Comparison of ENCODE assay signal across 18 cellular contexts in the genomic region with DNA sequence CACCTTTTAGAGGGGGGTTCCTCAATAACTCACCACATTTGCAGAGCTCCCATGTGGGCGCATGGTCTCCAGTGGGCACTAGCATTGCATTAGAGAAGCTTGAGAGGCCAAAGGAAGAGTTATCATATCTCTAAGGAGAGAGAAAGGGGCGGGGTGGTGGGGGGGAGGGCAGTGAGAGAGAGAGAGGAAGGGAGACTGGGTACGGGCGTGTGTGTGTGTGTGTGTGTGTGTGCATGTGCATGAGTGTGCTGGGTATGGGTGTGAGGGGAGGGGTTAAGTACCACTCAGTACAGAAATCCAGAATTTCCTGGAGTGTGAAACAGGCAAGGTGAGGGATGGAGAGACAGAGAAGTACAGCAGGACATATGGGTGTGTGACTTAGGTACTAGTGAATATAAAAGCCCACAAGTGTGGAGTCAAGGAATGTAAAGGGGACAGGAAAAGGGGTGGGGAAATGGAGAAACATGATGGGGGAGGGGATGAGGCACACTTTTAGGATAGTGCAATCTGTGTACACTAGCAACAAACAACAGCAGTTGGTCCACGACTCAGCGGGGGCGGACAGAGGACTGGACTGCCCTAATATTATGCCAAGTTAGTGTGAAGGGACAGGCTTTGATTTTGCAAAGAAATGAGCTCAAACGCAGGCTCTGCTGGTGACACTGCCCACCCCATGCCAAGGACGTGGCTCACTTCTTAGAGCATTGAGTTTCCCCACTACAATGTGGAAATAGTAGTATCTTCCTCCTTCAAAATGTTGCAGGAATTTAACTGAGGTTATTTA.
"Had no signal": no experiment of that assay in that cellular context is flagged by ENCODE, and none has a peak within 500 bp of the region (broad histone marks: within the 10 kb centered on the region; RNA-seq: fewer than 3 reads in every experiment).

No MANE protein-coding gene starts in this region.

- H3K27me3 Mint-ChIP-seq: natural killer cell treated with Interleukin-12 subunit alpha and Interleukin-12 subunit beta and Interleukin-15 and Interleukin-18, amount 100 ng/mL, for 72 hours had no signal

- H3K4me3 ChIP-seq: body of pancreas, dorsolateral prefrontal cortex, gastrocnemius medialis, heart left ventricle had no signal

- H3K27ac Mint-ChIP-seq: activated naive CD8-positive, alpha-beta T cell treated with anti-CD3 and anti-CD28 coated beads for 36 hours; natural killer cell treated with Interleukin-12 subunit alpha and Interleukin-12 subunit beta and Interleukin-15 and Interleukin-18, amount 100 ng/mL, for 72 hours had no signal

- DNase-seq: activated CD4-positive, alpha-beta T cell treated with anti-CD3 and anti-CD28 coated beads, Interleukin-2, amount 50 U/mL, for 4 hours; activated naive CD8-positive, alpha-beta T cell treated with anti-CD3 and anti-CD28 coated beads for 36 hours; activated T-cell treated with anti-CD3 and anti-CD28 coated beads for 4 hours; amygdala; body of pancreas; dorsolateral prefrontal cortex; gastrocnemius medialis; heart left ventricle; kidney; left ventricle myocardium superior; stimulated activated CD4-positive, alpha-beta T cell treated with anti-CD3 and anti-CD28 coated beads, Interleukin-12 subunit alpha, Interleukin-12 subunit beta, amount 100 ng/mL, for 4 hours; stimulated activated CD4-positive, alpha-beta T cell treated with anti-CD3 and anti-CD28 coated beads, Interleukin-1b, Interleukin-23, amount 100 ng/mL, for 48 hours; stimulated activated CD8-positive, alpha-beta memory T cell treated with anti-CD3 and anti-CD28 coated beads, Interleukin-4, amount 100 ng/mL, for 48 hours; stimulated activated naive CD4-positive, alpha-beta T cell; T1000 had no signal

- H3K4me1 ChIP-seq: body of pancreas, gastrocnemius medialis had no signal

- H3K9me3 ChIP-seq: body of pancreas, gastrocnemius medialis, heart left ventricle had no signal

- H3K4me3 Mint-ChIP-seq: activated naive CD8-positive, alpha-beta T cell treated with anti-CD3 and anti-CD28 coated beads for 36 hours; natural killer cell treated with Interleukin-12 subunit alpha and Interleukin-12 subunit beta and Interleukin-15 and Interleukin-18, amount 100 ng/mL, for 72 hours had no signal

- H3K27me3 ChIP-seq: body of pancreas, dorsolateral prefrontal cortex, gastrocnemius medialis, heart left ventricle had no signal

- H3K36me3 Mint-ChIP-seq: activated naive CD8-positive, alpha-beta T cell treated with anti-CD3 and anti-CD28 coated beads for 36 hours; natural killer cell treated with Interleukin-12 subunit alpha and Interleukin-12 subunit beta and Interleukin-15 and Interleukin-18, amount 100 ng/mL, for 72 hours had no signal

- H3K9me3 Mint-ChIP-seq: activated naive CD8-positive, alpha-beta T cell treated with anti-CD3 and anti-CD28 coated beads for 36 hours; natural killer cell treated with Interleukin-12 subunit alpha and Interleukin-12 subunit beta and Interleukin-15 and Interleukin-18, amount 100 ng/mL, for 72 hours had no signal

- H3K36me3 ChIP-seq: gastrocnemius medialis had no signal

- ATAC-seq: activated CD4-positive, CD25-positive, alpha-beta regulatory T cell treated with anti-CD3 and anti-CD28 coated beads, Interleukin-2, amount 50 U/mL, for 24 hours; body of pancreas; gastrocnemius medialis; heart left ventricle; left ventricle myocardium superior; natural killer cell treated with Interleukin-12 subunit alpha and Interleukin-12 subunit beta and Interleukin-15 and Interleukin-18, amount 100 ng/mL, for 72 hours had no signal

- H3K27ac ChIP-seq: body of pancreas, dorsolateral prefrontal cortex, epithelial cell of prostate, gastrocnemius medialis, heart left ventricle had no signal

- H3K4me1 Mint-ChIP-seq: activated naive CD8-positive, alpha-beta T cell treated with anti-CD3 and anti-CD28 coated beads for 36 hours had no signal
